ENCODE assay signal across 1 cellular context in the genomic region with DNA sequence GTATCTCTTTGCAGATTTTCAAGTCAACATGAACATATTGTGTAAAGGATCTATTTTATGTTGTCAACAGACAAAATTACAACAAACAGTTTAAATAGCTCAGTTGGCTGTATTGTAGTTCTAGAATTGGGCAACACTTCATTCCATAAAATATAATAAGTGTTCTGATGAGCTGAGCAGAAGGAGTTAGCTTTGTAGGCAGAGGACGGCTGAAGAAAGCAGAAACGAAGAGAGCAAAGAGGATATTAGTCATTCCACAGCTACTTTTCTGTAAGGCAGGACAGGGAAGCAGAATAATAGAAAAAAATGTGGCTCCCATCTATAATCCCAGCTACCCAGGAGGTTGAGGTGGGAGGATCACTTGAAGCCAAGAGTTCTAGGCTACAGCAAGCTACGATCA.
TF ChIP-seq lines count a peak whose summit lies in the region.

No MANE protein-coding gene starts in this region.

TF ChIP-seq in GM12878, 131 proteins besides CTCF, POLR2A, EP300 and RAD21 (continued from another document):
- TF ChIP-seq RCOR1 (conservative IDR thresholded peaks at IDR 0.05; ENCODE audit: low read depth, low read length) (no peak), SIX5 (IDR thresholded peaks at IDR 0.05; ENCODE audit: low read depth, low read length, severe bottlenecking) (no peak), PAX8 (IDR thresholded peaks at IDR 0.05) (no peak), RUNX3 (IDR thresholded peaks at IDR 0.05; ENCODE audit: low read length) (no peak), KAT2A (conservative IDR thresholded peaks at IDR 0.05; ENCODE audit: control insufficient read depth, low read depth, low read length) (no peak), SPI1 (IDR thresholded peaks at IDR 0.05; ENCODE audit: borderline replicate concordance, insufficient read depth, low read depth, low read length) (no peak), MEF2A (IDR thresholded peaks at IDR 0.05; ENCODE audit: insufficient read depth, low read depth, low read length) (no peak), POLR2AphosphoS2 (IDR thresholded peaks at IDR 0.05; ENCODE audit: low read depth, low read length) (no peak), CEBPB (IDR thresholded peaks at IDR 0.05; ENCODE audit: borderline replicate concordance in 1 of 2, low read depth in 2 of 2, low read length in 2 of 2) (no peak), SMC3 (IDR thresholded peaks at IDR 0.05; ENCODE audit: borderline replicate concordance, low read length) (no peak), YY1 (IDR thresholded peaks at IDR 0.05; ENCODE audit: low read depth, low read length) (no peak), JUNB (IDR thresholded peaks at IDR 0.05) (no peak)
- TF ChIP-seq, protein P1, sequence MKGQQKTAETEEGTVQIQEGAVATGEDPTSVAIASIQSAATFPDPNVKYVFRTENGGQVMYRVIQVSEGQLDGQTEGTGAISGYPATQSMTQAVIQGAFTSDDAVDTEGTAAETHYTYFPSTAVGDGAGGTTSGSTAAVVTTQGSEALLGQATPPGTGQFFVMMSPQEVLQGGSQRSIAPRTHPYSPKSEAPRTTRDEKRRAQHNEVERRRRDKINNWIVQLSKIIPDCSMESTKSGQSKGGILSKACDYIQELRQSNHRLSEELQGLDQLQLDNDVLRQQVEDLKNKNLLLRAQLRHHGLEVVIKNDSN (IDR thresholded peaks at IDR 0.05; ENCODE audit: borderline replicate concordance, extremely low read length, insufficient read depth, low read depth, low read length): no peak
- TF ChIP-seq, protein P2, sequence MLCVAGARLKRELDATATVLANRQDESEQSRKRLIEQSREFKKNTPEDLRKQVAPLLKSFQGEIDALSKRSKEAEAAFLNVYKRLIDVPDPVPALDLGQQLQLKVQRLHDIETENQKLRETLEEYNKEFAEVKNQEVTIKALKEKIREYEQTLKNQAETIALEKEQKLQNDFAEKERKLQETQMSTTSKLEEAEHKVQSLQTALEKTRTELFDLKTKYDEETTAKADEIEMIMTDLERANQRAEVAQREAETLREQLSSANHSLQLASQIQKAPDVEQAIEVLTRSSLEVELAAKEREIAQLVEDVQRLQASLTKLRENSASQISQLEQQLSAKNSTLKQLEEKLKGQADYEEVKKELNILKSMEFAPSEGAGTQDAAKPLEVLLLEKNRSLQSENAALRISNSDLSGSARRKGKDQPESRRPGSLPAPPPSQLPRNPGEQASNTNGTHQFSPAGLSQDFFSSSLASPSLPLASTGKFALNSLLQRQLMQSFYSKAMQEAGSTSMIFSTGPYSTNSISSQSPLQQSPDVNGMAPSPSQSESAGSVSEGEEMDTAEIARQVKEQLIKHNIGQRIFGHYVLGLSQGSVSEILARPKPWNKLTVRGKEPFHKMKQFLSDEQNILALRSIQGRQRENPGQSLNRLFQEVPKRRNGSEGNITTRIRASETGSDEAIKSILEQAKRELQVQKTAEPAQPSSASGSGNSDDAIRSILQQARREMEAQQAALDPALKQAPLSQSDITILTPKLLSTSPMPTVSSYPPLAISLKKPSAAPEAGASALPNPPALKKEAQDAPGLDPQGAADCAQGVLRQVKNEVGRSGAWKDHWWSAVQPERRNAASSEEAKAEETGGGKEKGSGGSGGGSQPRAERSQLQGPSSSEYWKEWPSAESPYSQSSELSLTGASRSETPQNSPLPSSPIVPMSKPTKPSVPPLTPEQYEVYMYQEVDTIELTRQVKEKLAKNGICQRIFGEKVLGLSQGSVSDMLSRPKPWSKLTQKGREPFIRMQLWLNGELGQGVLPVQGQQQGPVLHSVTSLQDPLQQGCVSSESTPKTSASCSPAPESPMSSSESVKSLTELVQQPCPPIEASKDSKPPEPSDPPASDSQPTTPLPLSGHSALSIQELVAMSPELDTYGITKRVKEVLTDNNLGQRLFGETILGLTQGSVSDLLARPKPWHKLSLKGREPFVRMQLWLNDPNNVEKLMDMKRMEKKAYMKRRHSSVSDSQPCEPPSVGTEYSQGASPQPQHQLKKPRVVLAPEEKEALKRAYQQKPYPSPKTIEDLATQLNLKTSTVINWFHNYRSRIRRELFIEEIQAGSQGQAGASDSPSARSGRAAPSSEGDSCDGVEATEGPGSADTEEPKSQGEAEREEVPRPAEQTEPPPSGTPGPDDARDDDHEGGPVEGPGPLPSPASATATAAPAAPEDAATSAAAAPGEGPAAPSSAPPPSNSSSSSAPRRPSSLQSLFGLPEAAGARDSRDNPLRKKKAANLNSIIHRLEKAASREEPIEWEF (IDR thresholded peaks at IDR 0.05; ENCODE audit: insufficient replicate concordance, low read depth, low read length): no peak
- TF ChIP-seq, protein P3, sequence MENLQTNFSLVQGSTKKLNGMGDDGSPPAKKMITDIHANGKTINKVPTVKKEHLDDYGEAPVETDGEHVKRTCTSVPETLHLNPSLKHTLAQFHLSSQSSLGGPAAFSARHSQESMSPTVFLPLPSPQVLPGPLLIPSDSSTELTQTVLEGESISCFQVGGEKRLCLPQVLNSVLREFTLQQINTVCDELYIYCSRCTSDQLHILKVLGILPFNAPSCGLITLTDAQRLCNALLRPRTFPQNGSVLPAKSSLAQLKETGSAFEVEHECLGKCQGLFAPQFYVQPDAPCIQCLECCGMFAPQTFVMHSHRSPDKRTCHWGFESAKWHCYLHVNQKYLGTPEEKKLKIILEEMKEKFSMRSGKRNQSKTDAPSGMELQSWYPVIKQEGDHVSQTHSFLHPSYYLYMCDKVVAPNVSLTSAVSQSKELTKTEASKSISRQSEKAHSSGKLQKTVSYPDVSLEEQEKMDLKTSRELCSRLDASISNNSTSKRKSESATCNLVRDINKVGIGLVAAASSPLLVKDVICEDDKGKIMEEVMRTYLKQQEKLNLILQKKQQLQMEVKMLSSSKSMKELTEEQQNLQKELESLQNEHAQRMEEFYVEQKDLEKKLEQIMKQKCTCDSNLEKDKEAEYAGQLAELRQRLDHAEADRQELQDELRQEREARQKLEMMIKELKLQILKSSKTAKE (IDR thresholded peaks at IDR 0.05; ENCODE audit: low read depth, poor library complexity, severe bottlenecking): no peak
